1 cellular context compared by ENCODE assay signal in the genomic region with DNA sequence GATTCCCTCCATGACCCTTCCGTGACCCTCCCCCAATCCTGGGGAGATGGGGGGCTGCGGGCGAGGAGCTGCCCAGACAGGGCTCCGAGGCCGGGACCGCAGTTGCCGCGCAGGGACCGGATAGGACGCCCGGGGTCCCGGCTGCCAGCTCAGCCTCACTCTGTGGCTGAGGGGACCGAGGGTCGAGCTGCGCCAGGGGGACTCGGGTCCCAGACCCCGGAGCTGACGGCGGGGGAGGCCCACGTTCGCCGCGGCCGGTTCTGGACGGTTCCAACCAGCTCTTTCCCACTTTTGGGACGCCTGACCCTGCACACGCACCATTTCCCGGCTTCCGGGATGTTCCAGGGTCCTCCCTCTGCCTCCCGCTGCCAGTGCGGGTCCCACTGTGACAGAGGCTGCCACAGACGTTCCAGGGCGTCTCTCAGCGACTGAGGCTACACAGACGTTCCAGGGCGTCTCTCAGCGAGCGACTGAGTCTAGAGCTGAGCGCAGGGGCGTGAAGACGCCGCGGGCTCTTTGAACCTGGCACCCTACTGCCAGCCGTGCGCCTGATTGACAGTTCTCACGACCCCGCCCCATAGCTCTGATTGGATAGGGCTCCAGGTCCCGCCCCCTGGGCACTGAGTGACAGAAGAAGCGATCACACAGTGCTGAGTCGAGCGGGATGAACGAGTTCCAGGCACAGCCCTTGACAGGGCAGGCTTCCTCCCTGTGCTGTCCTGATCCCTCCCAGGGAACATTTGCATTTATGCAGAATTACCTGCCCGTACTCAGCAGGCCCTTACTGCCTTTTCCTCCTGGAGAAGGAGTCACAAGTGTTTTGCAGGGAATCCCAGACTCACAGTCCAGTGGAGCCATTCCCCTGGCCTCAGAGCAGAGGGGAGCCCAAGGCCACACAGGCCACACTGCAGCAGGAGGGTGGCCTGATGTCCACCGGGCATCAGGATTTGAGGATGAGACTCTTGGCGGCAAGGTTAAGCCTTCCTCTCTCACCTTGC.
TF ChIP-seq lines count a peak whose summit lies in the region.

Gene ZNF563 (minus strand): TSS at position 472 of the 998 bp plus-strand sequence. CDS start 151 bp downstream, at position 321.

TF ChIP-seq in liver, 16 proteins besides CTCF, POLR2A, EP300 and RAD21 (continued from another document):
- peak; percentile 30 for TF ChIP-seq MAX (IDR thresholded peaks at IDR 0.05)
- TF ChIP-seq SP1 (IDR thresholded peaks at IDR 0.05), result peak; percentile 94
- TF ChIP-seq EGR1 (IDR thresholded peaks at IDR 0.05; ENCODE audit: low read depth in 2 of 2), result no peak
- peak in 1 of 2 donors; percentile 45 for TF ChIP-seq HNF4A (conservative IDR thresholded peaks at IDR 0.05)
